1 cellular context compared by ENCODE assay signal in the genomic region with DNA sequence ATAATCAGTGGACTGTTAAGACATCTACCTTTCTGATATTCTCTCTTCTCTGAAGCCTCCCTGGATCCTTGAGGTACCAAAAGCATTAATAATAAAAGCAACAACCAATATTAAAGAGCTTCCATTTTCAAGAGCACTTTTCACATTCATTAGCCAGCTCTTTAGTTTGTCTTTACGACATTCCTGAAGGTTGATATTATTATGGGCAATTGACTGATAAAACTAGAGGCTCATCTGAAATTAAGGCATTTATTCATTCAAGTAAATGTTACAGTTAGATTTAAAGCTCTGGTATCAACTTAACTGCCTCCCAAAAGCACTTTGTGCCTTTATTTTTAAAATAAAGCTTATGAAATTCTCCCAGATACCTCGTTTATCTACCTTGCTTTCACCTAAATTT.
TF ChIP-seq lines count a peak whose summit lies in the region.

No MANE protein-coding gene starts in this region.

TF ChIP-seq in HCT116, 20 proteins besides CTCF, POLR2A, EP300 and RAD21 (continued from another document):
- no peak for TF ChIP-seq ELF1 (IDR thresholded peaks at IDR 0.05; ENCODE audit: borderline replicate concordance, low read depth)
- TF ChIP-seq EZH2phosphoT487 (IDR thresholded peaks at IDR 0.05; ENCODE audit: borderline replicate concordance), result no peak
- TF ChIP-seq EGR1 (IDR thresholded peaks at IDR 0.05; ENCODE audit: low read depth), result no peak
- TF ChIP-seq ATF3 (IDR thresholded peaks at IDR 0.05), result no peak
